ENCODE assay signal across 8 cellular contexts in the genomic region with DNA sequence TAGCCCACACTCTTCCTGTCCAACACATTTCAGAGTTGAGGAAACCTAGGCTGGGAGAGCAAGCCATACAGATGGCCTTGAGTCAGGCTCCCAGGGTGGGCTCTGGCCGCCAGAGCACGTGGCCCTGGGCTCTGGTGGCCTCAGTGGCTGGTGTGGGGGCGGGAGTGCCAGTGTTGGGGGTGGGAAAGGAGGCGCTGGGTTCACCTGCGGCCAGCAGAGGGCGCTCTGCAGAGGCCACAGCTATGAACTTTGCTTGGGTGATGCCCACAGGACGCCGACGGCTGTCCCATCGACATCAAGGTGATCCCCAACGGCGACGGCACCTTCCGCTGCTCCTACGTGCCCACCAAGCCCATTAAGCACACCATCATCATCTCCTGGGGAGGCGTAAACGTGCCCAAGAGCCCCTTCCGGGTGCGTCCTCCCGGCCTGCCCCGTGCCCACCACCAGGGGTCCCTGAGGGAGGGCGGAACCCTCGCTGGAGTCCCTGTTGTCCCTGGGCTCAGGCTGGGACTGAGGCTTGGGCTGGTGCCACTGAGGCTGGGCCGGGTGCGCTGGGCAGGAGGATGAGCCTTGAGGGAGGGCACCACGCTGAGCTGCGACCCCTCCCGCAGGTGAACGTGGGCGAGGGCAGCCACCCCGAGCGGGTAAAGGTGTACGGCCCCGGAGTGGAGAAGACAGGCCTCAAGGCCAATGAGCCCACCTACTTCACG. TPM values are rescaled to one million over a fixed set of nuclear protein-coding genes. Genes with fewer than 3 reads are reported as not detected.
A peak's percentile ranks its signal among the peaks of the same experiment; 100 is the strongest.
DNase-seq lines count a peak whose midpoint lies in the region; ATAC-seq and TF ChIP-seq lines count a peak whose summit lies in the region.

No MANE protein-coding gene starts in this region.

- peak; percentile 96 for TF ChIP-seq CTCF in endothelial cell (IDR thresholded peaks at IDR 0.05; ENCODE audit: unreplicated experiment)
- TF ChIP-seq CTCF in type B pancreatic cell (conservative IDR thresholded peaks at IDR 0.05): peak; percentile 80

- no peaks in the 10 kb centered on the region for H3K9me3 Mint-ChIP-seq in activated CD4-positive, alpha-beta T cell treated with anti-CD3 and anti-CD28 coated beads, Interleukin-2, amount 10 ng/mL, durations not matched to agents 24 days and 14 days
- H3K9me3 Mint-ChIP-seq in endothelial cell (ENCODE audit: unreplicated experiment): no peaks in the 10 kb centered on the region
- no peaks in the 10 kb centered on the region for H3K9me3 Mint-ChIP-seq in natural killer cell treated with Interleukin-12 subunit alpha and Interleukin-12 subunit beta and Interleukin-15 and Interleukin-18, amount 100 ng/mL, for 72 hours
- H3K9me3 Mint-ChIP-seq in type B pancreatic cell: no peaks in the 10 kb centered on the region

- no peaks in the 10 kb centered on the region for H3K27me3 Mint-ChIP-seq in activated CD4-positive, alpha-beta T cell treated with anti-CD3 and anti-CD28 coated beads, Interleukin-2, amount 10 ng/mL, durations not matched to agents 24 days and 14 days
- H3K27me3 Mint-ChIP-seq in endothelial cell (ENCODE audit: unreplicated experiment): peaks cover 20% of the 10 kb centered on the region
- H3K27me3 Mint-ChIP-seq in natural killer cell treated with Interleukin-12 subunit alpha and Interleukin-12 subunit beta and Interleukin-15 and Interleukin-18, amount 100 ng/mL, for 72 hours: no peaks in the 10 kb centered on the region
- H3K27me3 Mint-ChIP-seq in type B pancreatic cell: no peaks in the 10 kb centered on the region

- H3K36me3 Mint-ChIP-seq in activated CD4-positive, alpha-beta T cell treated with anti-CD3 and anti-CD28 coated beads, Interleukin-2, amount 10 ng/mL, durations not matched to agents 24 days and 14 days (ENCODE audit: low read depth): no peaks in the 10 kb centered on the region
- H3K36me3 Mint-ChIP-seq in endothelial cell (ENCODE audit: low read depth, unreplicated experiment) (no peaks in the 10 kb centered on the region), type B pancreatic cell (no peaks in the 10 kb centered on the region)
- H3K36me3 Mint-ChIP-seq in natural killer cell treated with Interleukin-12 subunit alpha and Interleukin-12 subunit beta and Interleukin-15 and Interleukin-18, amount 100 ng/mL, for 72 hours: no peaks in the 10 kb centered on the region

- ATAC-seq in natural killer cell treated with Interleukin-12 subunit alpha and Interleukin-12 subunit beta and Interleukin-15 and Interleukin-18, amount 100 ng/mL, for 72 hours: peak; percentile 51 to 65
- ATAC-seq in HG02610 (IDR thresholded peaks at IDR 0.05; ENCODE audit: unreplicated experiment): no peak

- no peak overlapping the region for H3K27ac Mint-ChIP-seq in activated CD4-positive, alpha-beta T cell treated with anti-CD3 and anti-CD28 coated beads, Interleukin-2, amount 10 ng/mL, durations not matched to agents 24 days and 14 days
- H3K27ac Mint-ChIP-seq in endothelial cell (ENCODE audit: unreplicated experiment) (no peak overlapping the region), type B pancreatic cell (no peak overlapping the region)
- no peak overlapping the region for H3K27ac Mint-ChIP-seq in natural killer cell treated with Interleukin-12 subunit alpha and Interleukin-12 subunit beta and Interleukin-15 and Interleukin-18, amount 100 ng/mL, for 72 hours

- H3K4me1 Mint-ChIP-seq in activated CD4-positive, alpha-beta T cell treated with anti-CD3 and anti-CD28 coated beads, Interleukin-2, amount 10 ng/mL, durations not matched to agents 24 days and 14 days: no peaks in the 10 kb centered on the region
- H3K4me1 Mint-ChIP-seq in endothelial cell (ENCODE audit: unreplicated experiment) (no peaks in the 10 kb centered on the region), type B pancreatic cell (ENCODE audit: unreplicated experiment) (no peaks in the 10 kb centered on the region)
- peaks cover 0 to 3% of the 10 kb centered on the region in 2 donors for H3K4me1 Mint-ChIP-seq in natural killer cell treated with Interleukin-12 subunit alpha and Interleukin-12 subunit beta and Interleukin-15 and Interleukin-18, amount 100 ng/mL, for 72 hours (ENCODE audit: low read depth in 2 of 2)

- intact Hi-C loops in activated CD4-positive, alpha-beta T cell treated with anti-CD3 and anti-CD28 coated beads, Interleukin-2, amount 10 ng/mL, durations not matched to agents 24 days and 14 days (cut with micrococcal nuclease): loop anchor here (1.0 to 5.0 kb wide), 2 partner anchors 41 to 250 kb away; no protein-coding TSS in a partner anchor

- no peak overlapping the region for H3K4me3 Mint-ChIP-seq in activated CD4-positive, alpha-beta T cell treated with anti-CD3 and anti-CD28 coated beads, Interleukin-2, amount 10 ng/mL, durations not matched to agents 24 days and 14 days
- H3K4me3 Mint-ChIP-seq in endothelial cell (ENCODE audit: unreplicated experiment) (no peak overlapping the region), type B pancreatic cell (no peak overlapping the region)
- no peak overlapping the region for H3K4me3 Mint-ChIP-seq in natural killer cell treated with Interleukin-12 subunit alpha and Interleukin-12 subunit beta and Interleukin-15 and Interleukin-18, amount 100 ng/mL, for 72 hours

- DNase-seq in DMS153 treated with DMSO at 0.1 percent for 48 hours (lab: John Stamatoyannopoulos, UW; ENCODE audit: unreplicated experiment) (peak; percentile 47), LHCN-M2 (ENCODE audit: low read depth) (peak; percentile 53), endothelial cell (ENCODE audit: low spot score) (peak; percentile 70), type B pancreatic cell (ENCODE audit: extremely low spot score, unreplicated experiment) (no peak), DMS79 (lab: John Stamatoyannopoulos, UW) (no peak)
- peak; percentile 87 for DNase-seq in activated CD4-positive, alpha-beta T cell treated with anti-CD3 and anti-CD28 coated beads, Interleukin-2, amount 10 ng/mL, durations not matched to agents 24 days and 14 days
- DNase-seq in natural killer cell treated with Interleukin-12 subunit alpha and Interleukin-12 subunit beta and Interleukin-15 and Interleukin-18, amount 100 ng/mL, for 72 hours (ENCODE audit: low spot score): no peak

RNA-seq across cellular contexts. Expression of a gene that starts 11.9 kb away (rescaled TPM):
- total RNA-seq in LHCN-M2 (2014; rRNA removed) (215 and 254 TPM in 2 replicates), endothelial cell (ENCODE audit: unreplicated experiment) (7.7 TPM), type B pancreatic cell (ENCODE audit: low replicate concordance) (20.3 and 54.0 TPM in 2 replicates)
- polyA plus RNA-seq in LHCN-M2 (2012): 311 TPM
- total RNA-seq in activated CD4-positive, alpha-beta T cell treated with anti-CD3 and anti-CD28 coated beads, Interleukin-2, amount 10 ng/mL, durations not matched to agents 24 days and 14 days: 0.02 and 0.09 TPM in 2 replicates
- total RNA-seq in natural killer cell treated with Interleukin-12 subunit alpha and Interleukin-12 subunit beta and Interleukin-15 and Interleukin-18, amount 100 ng/mL, for 72 hours: not detected

RNA-seq across cellular contexts. Expression of a gene that starts 20.5 kb away (rescaled TPM):
- total RNA-seq in LHCN-M2 (2014; rRNA removed): 211 and 226 TPM in 2 replicates
- 591 TPM for polyA plus RNA-seq in LHCN-M2 (2012)
- total RNA-seq in activated CD4-positive, alpha-beta T cell treated with anti-CD3 and anti-CD28 coated beads, Interleukin-2, amount 10 ng/mL, durations not matched to agents 24 days and 14 days: 127 and 132 TPM in 2 replicates
- total RNA-seq in endothelial cell (ENCODE audit: unreplicated experiment): 132 TPM
- 100 to 1,000 TPM; 115 to 145 TPM for total RNA-seq in natural killer cell treated with Interleukin-12 subunit alpha and Interleukin-12 subunit beta and Interleukin-15 and Interleukin-18, amount 100 ng/mL, for 72 hours
- total RNA-seq in type B pancreatic cell (ENCODE audit: low replicate concordance): 144 and 157 TPM in 2 replicates

RNA-seq across cellular contexts. Expression of a gene that starts 50.3 kb away (rescaled TPM):
- total RNA-seq in LHCN-M2 (2014; rRNA removed) (3.2 and 5.3 TPM in 2 replicates), endothelial cell (ENCODE audit: unreplicated experiment) (31.5 TPM), type B pancreatic cell (ENCODE audit: low replicate concordance) (4.2 and 44.2 TPM in 2 replicates)
- 3.9 TPM for polyA plus RNA-seq in LHCN-M2 (2012)
- total RNA-seq in activated CD4-positive, alpha-beta T cell treated with anti-CD3 and anti-CD28 coated beads, Interleukin-2, amount 10 ng/mL, durations not matched to agents 24 days and 14 days: 9.2 and 10.6 TPM in 2 replicates
- 10 to 100 TPM; 15.1 to 23.8 TPM for total RNA-seq in natural killer cell treated with Interleukin-12 subunit alpha and Interleukin-12 subunit beta and Interleukin-15 and Interleukin-18, amount 100 ng/mL, for 72 hours

Comparison
In these comparisons a context has a peak if more than half of its experiments do, and no peak if none do; other contexts are left out.
1. DNase-seq: peak in DMS153 treated with DMSO at 0.1 percent for 48 hours (single experiment), LHCN-M2 (single experiment), activated CD4-positive, alpha-beta T cell treated with anti-CD3 and anti-CD28 coated beads, Interleukin-2, amount 10 ng/mL, durations not matched to agents 24 days and 14 days (single experiment) and endothelial cell (single experiment); none in natural killer cell treated with Interleukin-12 subunit alpha and Interleukin-12 subunit beta and Interleukin-15 and Interleukin-18, amount 100 ng/mL, for 72 hours (single experiment), type B pancreatic cell (single experiment) and DMS79 (single experiment).